1 cellular context compared by ENCODE assay signal in genomic region chr22:19448076-19448607, GRCh38.
TF ChIP-seq lines count a peak whose summit lies in the region.

No MANE protein-coding gene starts in this region.

TF ChIP-seq in HEK293, 187 proteins besides CTCF, POLR2A, EP300 and RAD21 (continues in another document):
- TF ChIP-seq ZSCAN5A (tag by site-specific recombination; IDR thresholded peaks at IDR 0.05), result no peak
- no peak for TF ChIP-seq ZFP41 (tag by site-specific recombination; IDR thresholded peaks at IDR 0.05; ENCODE audit: borderline replicate concordance)
- no peak for TF ChIP-seq ZNF645 (tag by site-specific recombination; IDR thresholded peaks at IDR 0.05)
- no peak for TF ChIP-seq ZNF596 (tag by site-specific recombination; IDR thresholded peaks at IDR 0.05)
- TF ChIP-seq ZNF132 (tag by site-specific recombination; IDR thresholded peaks at IDR 0.05; ENCODE audit: borderline replicate concordance), result no peak
- no peak for TF ChIP-seq ZNF37A (tag by site-specific recombination; IDR thresholded peaks at IDR 0.05)
- TF ChIP-seq ZNF423 (tag by site-specific recombination; IDR thresholded peaks at IDR 0.05), result no peak
- TF ChIP-seq TRIM28 (IDR thresholded peaks at IDR 0.05; ENCODE audit: borderline replicate concordance, low read length), result no peak
- 0 out of 2 replicates have a peak, but pooled peaks have one; percentile 20 for TF ChIP-seq GFI1B (tag by site-specific recombination; IDR thresholded peaks at IDR 0.05)
- no peak for TF ChIP-seq ZNF654 (tag by site-specific recombination; IDR thresholded peaks at IDR 0.05; ENCODE audit: low read depth)
- TF ChIP-seq SP7 (tag by site-specific recombination; IDR thresholded peaks at IDR 0.05), result peak; percentile 75
- peak; percentile 83 for TF ChIP-seq ZXDB (tag by site-specific recombination; IDR thresholded peaks at IDR 0.05)
- TF ChIP-seq ZNF184 (tag by site-specific recombination; IDR thresholded peaks at IDR 0.05), result peak; percentile 61; the same call in 1 of the 2 replicates
- no peak for TF ChIP-seq ZNF560 (tag by site-specific recombination; IDR thresholded peaks at IDR 0.05; ENCODE audit: borderline replicate concordance)
- no peak for TF ChIP-seq ZNF280D (tag by site-specific recombination; IDR thresholded peaks at IDR 0.05)
- peak; percentile 47; the same call in 1 of the 2 replicates for TF ChIP-seq GLIS1 (tag by site-specific recombination; IDR thresholded peaks at IDR 0.05)
- TF ChIP-seq ZNF626 (tag by site-specific recombination; IDR thresholded peaks at IDR 0.05), result no peak
- TF ChIP-seq EGR2 (tag by site-specific recombination; IDR thresholded peaks at IDR 0.05; ENCODE audit: low read depth), result peak; percentile 74; the same call in 1 of the 2 replicates
- TF ChIP-seq TCF7L2 (IDR thresholded peaks at IDR 0.05; ENCODE audit: borderline replicate concordance, low read depth, low read length), result no peak
- TF ChIP-seq ZNF335 (tag by site-specific recombination; conservative IDR thresholded peaks at IDR 0.05), result peak; percentile 38
- 0 out of 2 replicates have a peak, but pooled peaks have one; percentile 6 for TF ChIP-seq ZNF660 (tag by site-specific recombination; IDR thresholded peaks at IDR 0.05)
- TF ChIP-seq HOXD13 (CRISPR knock-in tag; IDR thresholded peaks at IDR 0.05; ENCODE audit: borderline replicate concordance), result no peak
- no peak; the same call in 1 of the 2 replicates for TF ChIP-seq ZNF610 (tag by site-specific recombination; IDR thresholded peaks at IDR 0.05; ENCODE audit: borderline replicate concordance)
- TF ChIP-seq, protein P1, sequence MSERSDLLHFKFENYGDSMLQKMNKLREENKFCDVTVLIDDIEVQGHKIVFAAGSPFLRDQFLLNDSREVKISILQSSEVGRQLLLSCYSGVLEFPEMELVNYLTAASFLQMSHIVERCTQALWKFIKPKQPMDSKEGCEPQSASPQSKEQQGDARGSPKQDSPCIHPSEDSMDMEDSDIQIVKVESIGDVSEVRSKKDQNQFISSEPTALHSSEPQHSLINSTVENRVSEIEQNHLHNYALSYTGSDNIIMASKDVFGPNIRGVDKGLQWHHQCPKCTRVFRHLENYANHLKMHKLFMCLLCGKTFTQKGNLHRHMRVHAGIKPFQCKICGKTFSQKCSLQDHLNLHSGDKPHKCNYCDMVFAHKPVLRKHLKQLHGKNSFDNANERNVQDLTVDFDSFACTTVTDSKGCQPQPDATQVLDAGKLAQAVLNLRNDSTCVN (tag by site-specific recombination; optimal IDR thresholded peaks at IDR 0.05), result peak; percentile 46
- TF ChIP-seq, protein P2, sequence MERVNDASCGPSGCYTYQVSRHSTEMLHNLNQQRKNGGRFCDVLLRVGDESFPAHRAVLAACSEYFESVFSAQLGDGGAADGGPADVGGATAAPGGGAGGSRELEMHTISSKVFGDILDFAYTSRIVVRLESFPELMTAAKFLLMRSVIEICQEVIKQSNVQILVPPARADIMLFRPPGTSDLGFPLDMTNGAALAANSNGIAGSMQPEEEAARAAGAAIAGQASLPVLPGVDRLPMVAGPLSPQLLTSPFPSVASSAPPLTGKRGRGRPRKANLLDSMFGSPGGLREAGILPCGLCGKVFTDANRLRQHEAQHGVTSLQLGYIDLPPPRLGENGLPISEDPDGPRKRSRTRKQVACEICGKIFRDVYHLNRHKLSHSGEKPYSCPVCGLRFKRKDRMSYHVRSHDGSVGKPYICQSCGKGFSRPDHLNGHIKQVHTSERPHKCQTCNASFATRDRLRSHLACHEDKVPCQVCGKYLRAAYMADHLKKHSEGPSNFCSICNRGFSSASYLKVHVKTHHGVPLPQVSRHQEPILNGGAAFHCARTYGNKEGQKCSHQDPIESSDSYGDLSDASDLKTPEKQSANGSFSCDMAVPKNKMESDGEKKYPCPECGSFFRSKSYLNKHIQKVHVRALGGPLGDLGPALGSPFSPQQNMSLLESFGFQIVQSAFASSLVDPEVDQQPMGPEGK (tag by site-specific recombination; IDR thresholded peaks at IDR 0.05), result 0 out of 2 replicates have a peak, but pooled peaks have one; percentile 33
- no peak; the same call in 1 of the 2 replicates for TF ChIP-seq BCL11A (tag by site-specific recombination; IDR thresholded peaks at IDR 0.05; ENCODE audit: low read depth)
- TF ChIP-seq, protein P3, sequence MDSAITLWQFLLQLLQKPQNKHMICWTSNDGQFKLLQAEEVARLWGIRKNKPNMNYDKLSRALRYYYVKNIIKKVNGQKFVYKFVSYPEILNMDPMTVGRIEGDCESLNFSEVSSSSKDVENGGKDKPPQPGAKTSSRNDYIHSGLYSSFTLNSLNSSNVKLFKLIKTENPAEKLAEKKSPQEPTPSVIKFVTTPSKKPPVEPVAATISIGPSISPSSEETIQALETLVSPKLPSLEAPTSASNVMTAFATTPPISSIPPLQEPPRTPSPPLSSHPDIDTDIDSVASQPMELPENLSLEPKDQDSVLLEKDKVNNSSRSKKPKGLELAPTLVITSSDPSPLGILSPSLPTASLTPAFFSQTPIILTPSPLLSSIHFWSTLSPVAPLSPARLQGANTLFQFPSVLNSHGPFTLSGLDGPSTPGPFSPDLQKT (IDR thresholded peaks at IDR 0.05; ENCODE audit: borderline replicate concordance, low read depth, low read length), result no peak
- TF ChIP-seq, protein P4, sequence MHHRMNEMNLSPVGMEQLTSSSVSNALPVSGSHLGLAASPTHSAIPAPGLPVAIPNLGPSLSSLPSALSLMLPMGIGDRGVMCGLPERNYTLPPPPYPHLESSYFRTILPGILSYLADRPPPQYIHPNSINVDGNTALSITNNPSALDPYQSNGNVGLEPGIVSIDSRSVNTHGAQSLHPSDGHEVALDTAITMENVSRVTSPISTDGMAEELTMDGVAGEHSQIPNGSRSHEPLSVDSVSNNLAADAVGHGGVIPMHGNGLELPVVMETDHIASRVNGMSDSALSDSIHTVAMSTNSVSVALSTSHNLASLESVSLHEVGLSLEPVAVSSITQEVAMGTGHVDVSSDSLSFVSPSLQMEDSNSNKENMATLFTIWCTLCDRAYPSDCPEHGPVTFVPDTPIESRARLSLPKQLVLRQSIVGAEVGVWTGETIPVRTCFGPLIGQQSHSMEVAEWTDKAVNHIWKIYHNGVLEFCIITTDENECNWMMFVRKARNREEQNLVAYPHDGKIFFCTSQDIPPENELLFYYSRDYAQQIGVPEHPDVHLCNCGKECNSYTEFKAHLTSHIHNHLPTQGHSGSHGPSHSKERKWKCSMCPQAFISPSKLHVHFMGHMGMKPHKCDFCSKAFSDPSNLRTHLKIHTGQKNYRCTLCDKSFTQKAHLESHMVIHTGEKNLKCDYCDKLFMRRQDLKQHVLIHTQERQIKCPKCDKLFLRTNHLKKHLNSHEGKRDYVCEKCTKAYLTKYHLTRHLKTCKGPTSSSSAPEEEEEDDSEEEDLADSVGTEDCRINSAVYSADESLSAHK (tag by site-specific recombination; IDR thresholded peaks at IDR 0.05), result no peak
- TF ChIP-seq BCL6B (tag by site-specific recombination; IDR thresholded peaks at IDR 0.05), result no peak
- TF ChIP-seq, protein P5, sequence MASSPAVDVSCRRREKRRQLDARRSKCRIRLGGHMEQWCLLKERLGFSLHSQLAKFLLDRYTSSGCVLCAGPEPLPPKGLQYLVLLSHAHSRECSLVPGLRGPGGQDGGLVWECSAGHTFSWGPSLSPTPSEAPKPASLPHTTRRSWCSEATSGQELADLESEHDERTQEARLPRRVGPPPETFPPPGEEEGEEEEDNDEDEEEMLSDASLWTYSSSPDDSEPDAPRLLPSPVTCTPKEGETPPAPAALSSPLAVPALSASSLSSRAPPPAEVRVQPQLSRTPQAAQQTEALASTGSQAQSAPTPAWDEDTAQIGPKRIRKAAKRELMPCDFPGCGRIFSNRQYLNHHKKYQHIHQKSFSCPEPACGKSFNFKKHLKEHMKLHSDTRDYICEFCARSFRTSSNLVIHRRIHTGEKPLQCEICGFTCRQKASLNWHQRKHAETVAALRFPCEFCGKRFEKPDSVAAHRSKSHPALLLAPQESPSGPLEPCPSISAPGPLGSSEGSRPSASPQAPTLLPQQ (tag by site-specific recombination; IDR thresholded peaks at IDR 0.05), result no peak
- TF ChIP-seq ZNF324 (tag by site-specific recombination; IDR thresholded peaks at IDR 0.05), result peak; percentile 8
- TF ChIP-seq ZNF501 (tag by site-specific recombination; IDR thresholded peaks at IDR 0.05), result 0 out of 2 replicates have a peak, but pooled peaks have one; percentile 52
- TF ChIP-seq ZNF639 (tag by site-specific recombination; IDR thresholded peaks at IDR 0.05), result no peak
- TF ChIP-seq SP3 (tag by site-specific recombination; IDR thresholded peaks at IDR 0.05), result no peak
- TF ChIP-seq, protein P6, sequence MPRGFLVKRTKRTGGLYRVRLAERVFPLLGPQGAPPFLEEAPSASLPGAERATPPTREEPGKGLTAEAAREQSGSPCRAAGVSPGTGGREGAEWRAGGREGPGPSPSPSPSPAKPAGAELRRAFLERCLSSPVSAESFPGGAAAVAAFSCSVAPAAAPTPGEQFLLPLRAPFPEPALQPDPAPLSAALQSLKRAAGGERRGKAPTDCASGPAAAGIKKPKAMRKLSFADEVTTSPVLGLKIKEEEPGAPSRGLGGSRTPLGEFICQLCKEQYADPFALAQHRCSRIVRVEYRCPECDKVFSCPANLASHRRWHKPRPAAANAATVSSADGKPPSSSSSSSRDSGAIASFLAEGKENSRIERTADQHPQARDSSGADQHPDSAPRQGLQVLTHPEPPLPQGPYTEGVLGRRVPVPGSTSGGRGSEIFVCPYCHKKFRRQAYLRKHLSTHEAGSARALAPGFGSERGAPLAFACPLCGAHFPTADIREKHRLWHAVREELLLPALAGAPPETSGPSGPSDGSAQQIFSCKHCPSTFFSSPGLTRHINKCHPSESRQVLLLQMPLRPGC (tag by site-specific recombination; IDR thresholded peaks at IDR 0.05), result no peak
- peak; percentile 92 for TF ChIP-seq ZNF449 (tag by site-specific recombination; IDR thresholded peaks at IDR 0.05)
- TF ChIP-seq OVOL3 (tag by site-specific recombination; IDR thresholded peaks at IDR 0.05), result no peak
- TF ChIP-seq ZFHX2 (tag by site-specific recombination; conservative IDR thresholded peaks at IDR 0.05), result peak; percentile 47; the same call in 1 of the 2 replicates
